In genomic region chr19:28864577-28865042, GRCh38 we compare ENCODE assay signal across 13 cellular contexts.
DNase-seq lines count a peak whose midpoint lies in the region; ATAC-seq and TF ChIP-seq lines count a peak whose summit lies in the region.
"Had no signal": no experiment of that assay in that cellular context is flagged by ENCODE, and none has a peak within 500 bp of the region (broad histone marks: within the 10 kb centered on the region; RNA-seq: fewer than 3 reads in every experiment).

No MANE protein-coding gene starts in this region.

- H2AFZ ChIP-seq in IMR-90 (replicated peaks; ENCODE audit: low read length, poor library complexity) (no peak overlapping the region), PC-3 (ENCODE audit: low read length) (no peak overlapping the region)

- 7% methylated on average over 3 of the region's 9 CpGs; no CpG with 5 or more reads in 1 of the 2 experiments for WGBS in IMR-90 (ENCODE audit: extremely low coverage in 2 of 2, insufficient read length in 1 of 2), 2 experiments
- no CpG with 5 or more reads among the region's 9 CpGs for WGBS in mesendoderm (ENCODE audit: extremely low coverage, insufficient coverage, low lambda C conversion rate)

- H3K79me2 ChIP-seq in mesendoderm (ENCODE audit: control insufficient read depth, insufficient read depth, low read length) (no peaks in the 10 kb centered on the region), PC-3 (ENCODE audit: low read length) (no peaks in the 10 kb centered on the region)

- H3K4ac ChIP-seq in IMR-90 (ENCODE audit: low read depth, low read length) (no peak overlapping the region), mesendoderm (ENCODE audit: low read depth, low read length) (no peak overlapping the region)

- H2BK5ac ChIP-seq in IMR-90 (ENCODE audit: low read depth, low read length, poor library complexity, severe bottlenecking) (no peak overlapping the region), mesendoderm (ENCODE audit: low read length) (no peak overlapping the region)

- H2BK20ac ChIP-seq in IMR-90 (ENCODE audit: low read depth, low read length) = no peak overlapping the region

- H3K4me2 ChIP-seq in IMR-90 (ENCODE audit: low read depth, low read length) (no peak overlapping the region), mesendoderm (ENCODE audit: low read length) (no peak overlapping the region), PC-3 (ENCODE audit: low read length) (no peak overlapping the region)

- H3K4me1 ChIP-seq in IMR-90 (ENCODE audit: control insufficient read depth, insufficient read depth, low read length) = no peaks in the 10 kb centered on the region
- peaks cover 7% of the 10 kb centered on the region for H3K4me1 ChIP-seq in cardiac muscle cell (ENCODE audit: low read depth)
- H3K4me1 ChIP-seq in mesendoderm (ENCODE audit: control insufficient read depth, low read depth, low read length) = no peaks in the 10 kb centered on the region
- H3K4me1 ChIP-seq in PC-3 (ENCODE audit: insufficient read depth, low read length) = no peaks in the 10 kb centered on the region
- H3K4me1 ChIP-seq: foreskin keratinocyte had no signal

- no peak overlapping the region for H2AK5ac ChIP-seq in IMR-90 (ENCODE audit: low read depth, low read length)
- no peak overlapping the region for H2AK5ac ChIP-seq in mesendoderm (ENCODE audit: low read length)

- TF ChIP-seq POLR2A in IMR-90 (IDR thresholded peaks at IDR 0.05; ENCODE audit: low read depth, low read length) = no peak

- H3K23ac ChIP-seq in IMR-90 (ENCODE audit: low read depth, low read length) (no peak overlapping the region), mesendoderm (ENCODE audit: low read length) (no peak overlapping the region)

- no peaks in the 10 kb centered on the region for H3K79me1 ChIP-seq in IMR-90 (ENCODE audit: low read depth in 1 of 2, low read length in 2 of 2)
- no peaks in the 10 kb centered on the region for H3K79me1 ChIP-seq in mesendoderm (ENCODE audit: low read length)

- H4K5ac ChIP-seq in IMR-90 (ENCODE audit: low read depth, low read length) (no peak overlapping the region), mesendoderm (ENCODE audit: low read length) (no peak overlapping the region)

- dilution Hi-C loops in IMR-90 (cut with HindIII; ENCODE audit: low sequenced_read_pairs, unreplicated experiment) = no loop called here

- CTCF ChIA-PET in IMR-90 (lab: Yijun Ruan, JAX) (no interaction called here), PC-3 (lab: Charles Lee) (no interaction called here)

- H3K56ac ChIP-seq in IMR-90 (ENCODE audit: extremely low read depth, insufficient read depth, low read length) (no peak overlapping the region), mesendoderm (ENCODE audit: low read length) (no peak overlapping the region)

- H3K9ac ChIP-seq in IMR-90 (ENCODE audit: low read depth, low read length) (no peak overlapping the region), mesendoderm (ENCODE audit: low read length) (no peak overlapping the region), PC-3 (ENCODE audit: low read length) (no peak overlapping the region)

- H2BK15ac ChIP-seq in IMR-90 (ENCODE audit: low read depth, low read length) (no peak overlapping the region), mesendoderm (replicated peaks; ENCODE audit: low read depth) (no peak overlapping the region)

- POLR2A ChIA-PET in IMR-90 (lab: Charles Lee; ENCODE audit: unreplicated experiment) = no interaction called here
- POLR2A ChIA-PET in PC-3 (lab: Charles Lee; ENCODE audit: unreplicated experiment) = no interaction called here

- H3K9me1 ChIP-seq in IMR-90 (ENCODE audit: insufficient read depth, low read length) = no peaks in the 10 kb centered on the region

- no peak overlapping the region for H3K14ac ChIP-seq in IMR-90 (replicated peaks; ENCODE audit: low read depth, low read length)

- intact Hi-C loops in IMR-90 (cut with micrococcal nuclease) (no loop called here), sciatic nerve (cut with DNase I) (no loop called here), PC-3 (cut with micrococcal nuclease) (no loop called here)

- in situ Hi-C loops in IMR-90 (cut with MboI; ENCODE audit: low sequenced_read_pairs) = no loop called here

- TF ChIP-seq CTCF in IMR-90 (conservative IDR thresholded peaks at IDR 0.05; ENCODE audit: low read depth, low read length) = no peak
- no peak for TF ChIP-seq CTCF in cardiac muscle cell (IDR thresholded peaks at IDR 0.05; ENCODE audit: low read depth, low read length)
- TF ChIP-seq CTCF in PC-3 (conservative IDR thresholded peaks at IDR 0.05; ENCODE audit: low read depth, low read length) = no peak

- DNase-seq in IMR-90 = peak; percentile 7
- peak; percentile 41 for DNase-seq in NCI-H2227 treated with DMSO at 0.1 percent for 48 hours (lab: John Stamatoyannopoulos, UW)
- peak; percentile 37 to 85 for DNase-seq in cardiac muscle cell (ENCODE audit: low read depth in 1 of 2, low spot score in 1 of 2)
- peak; percentile 64 for DNase-seq in sciatic nerve (ENCODE audit: low spot score)
- DNase-seq in mesendoderm = no peak
- DNase-seq in PC-3 = no peak
- DNase-seq: activated CD4-positive, alpha-beta T cell treated with anti-CD3 and anti-CD28 coated beads for 4 hours; activated CD8-positive, alpha-beta memory T cell treated with anti-CD3 and anti-CD28 coated beads, Interleukin-2, amount 50 U/mL, for 48 hours; foreskin keratinocyte; H7; RPMI8226 had no signal

- H3K18ac ChIP-seq in IMR-90 (ENCODE audit: low read depth, low read length) (no peak overlapping the region), mesendoderm (ENCODE audit: low read length) (no peak overlapping the region)

- H3K27me3 ChIP-seq in IMR-90 (ENCODE audit: control insufficient read depth, insufficient read depth, low read length) = no peaks in the 10 kb centered on the region
- no peaks in the 10 kb centered on the region for H3K27me3 ChIP-seq in cardiac muscle cell
- H3K27me3 ChIP-seq in mesendoderm (ENCODE audit: insufficient read depth, low read length, poor library complexity) = no peaks in the 10 kb centered on the region
- no peaks in the 10 kb centered on the region for H3K27me3 ChIP-seq in PC-3 (ENCODE audit: low read length)
- H3K27me3 ChIP-seq: foreskin keratinocyte had no signal

- H4K20me1 ChIP-seq in IMR-90 (ENCODE audit: insufficient read depth, low read length) (no peaks in the 10 kb centered on the region), PC-3 (ENCODE audit: low read length) (no peaks in the 10 kb centered on the region)

- no peak overlapping the region for H2AK9ac ChIP-seq in IMR-90 (replicated peaks; ENCODE audit: low read depth, low read length, poor library complexity)

- H3K36me3 ChIP-seq in IMR-90 (ENCODE audit: control insufficient read depth, insufficient read depth, low read length) (no peaks in the 10 kb centered on the region), cardiac muscle cell (no peaks in the 10 kb centered on the region), mesendoderm (ENCODE audit: control insufficient read depth, insufficient read depth, low read length) (no peaks in the 10 kb centered on the region), PC-3 (ENCODE audit: low read depth, low read length) (no peaks in the 10 kb centered on the region)

- H3F3A ChIP-seq in PC-3 (ENCODE audit: low read length, unreplicated experiment) = no peaks in the 10 kb centered on the region

- ATAC-seq in IMR-90 (ENCODE audit: low read depth) = no peak
- ATAC-seq in sciatic nerve = peak; percentile 38
- ATAC-seq in HG02981 (IDR thresholded peaks at IDR 0.05; ENCODE audit: unreplicated experiment) = no peak
- ATAC-seq in PC-3 = no peak
- no peak for ATAC-seq in GM19455 (IDR thresholded peaks at IDR 0.05; ENCODE audit: unreplicated experiment)
- ATAC-seq: foreskin keratinocyte had no signal

- H4K8ac ChIP-seq in IMR-90 (ENCODE audit: low read depth in 2 of 2, low read length in 2 of 2) (no peak overlapping the region), mesendoderm (ENCODE audit: low read depth, low read length) (no peak overlapping the region)

- H3K9me3 ChIP-seq in IMR-90 (ENCODE audit: control insufficient read depth, insufficient read depth, low read length) = peaks cover 3% of the 10 kb centered on the region; the same call in 1 of the 2 replicates
- H3K9me3 ChIP-seq in cardiac muscle cell (ENCODE audit: low read depth) = no peaks in the 10 kb centered on the region
- H3K9me3 ChIP-seq in PC-3 (ENCODE audit: low read length) = no peaks in the 10 kb centered on the region

- no peak overlapping the region for H4K91ac ChIP-seq in IMR-90 (ENCODE audit: insufficient read depth, low read depth, low read length)

- BruUV-seq in IMR-90 (replicated peaks; lab: Mats Ljungman, UMichigan) = no TSS peak
- no TSS peak for BruUV-seq in PC-3 (replicated peaks; lab: Mats Ljungman, UMichigan)

- no peak overlapping the region for H3K4me3 ChIP-seq in IMR-90 (ENCODE audit: insufficient read depth, low read depth, low read length)
- no peak overlapping the region for H3K4me3 ChIP-seq in cardiac muscle cell
- no peak overlapping the region for H3K4me3 ChIP-seq in mesendoderm (ENCODE audit: low read length)
- H3K4me3 ChIP-seq in PC-3 (ENCODE audit: low read length) = no peak overlapping the region

- TF ChIP-seq RAD21 in IMR-90 (IDR thresholded peaks at IDR 0.05; ENCODE audit: low read length) = no peak

- H3K27ac ChIP-seq in IMR-90 (ENCODE audit: insufficient read depth, low read length) (no peak overlapping the region), cardiac muscle cell (no peak overlapping the region), mesendoderm (ENCODE audit: low read depth, low read length) (no peak overlapping the region), PC-3 (ENCODE audit: low read length) (no peak overlapping the region)
- H3K27ac ChIP-seq: foreskin keratinocyte had no signal

- H2BK120ac ChIP-seq in IMR-90 (ENCODE audit: low read depth, low read length) = no peak overlapping the region
- no peak overlapping the region for H2BK120ac ChIP-seq in mesendoderm (ENCODE audit: low read depth, low read length)

- H3K9me2 ChIP-seq in PC-3 (replicated peaks; ENCODE audit: low read length) = no peaks in the 10 kb centered on the region

TF ChIP-seq in IMR-90, 13 proteins besides CTCF, POLR2A, EP300 and RAD21 (continues in another document):
- TF ChIP-seq FOS (IDR thresholded peaks at IDR 0.05; ENCODE audit: low read depth, low read length) (no peak), RCOR1 (IDR thresholded peaks at IDR 0.05; ENCODE audit: insufficient replicate concordance, low read length) (no peak), MXI1 (IDR thresholded peaks at IDR 0.05; ENCODE audit: borderline replicate concordance, low read depth, low read length) (no peak), BHLHE40 (IDR thresholded peaks at IDR 0.05; ENCODE audit: low read depth, low read length) (no peak)
- TF ChIP-seq, protein P1, sequence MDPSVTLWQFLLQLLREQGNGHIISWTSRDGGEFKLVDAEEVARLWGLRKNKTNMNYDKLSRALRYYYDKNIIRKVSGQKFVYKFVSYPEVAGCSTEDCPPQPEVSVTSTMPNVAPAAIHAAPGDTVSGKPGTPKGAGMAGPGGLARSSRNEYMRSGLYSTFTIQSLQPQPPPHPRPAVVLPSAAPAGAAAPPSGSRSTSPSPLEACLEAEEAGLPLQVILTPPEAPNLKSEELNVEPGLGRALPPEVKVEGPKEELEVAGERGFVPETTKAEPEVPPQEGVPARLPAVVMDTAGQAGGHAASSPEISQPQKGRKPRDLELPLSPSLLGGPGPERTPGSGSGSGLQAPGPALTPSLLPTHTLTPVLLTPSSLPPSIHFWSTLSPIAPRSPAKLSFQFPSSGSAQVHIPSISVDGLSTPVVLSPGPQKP (IDR thresholded peaks at IDR 0.05; ENCODE audit: borderline replicate concordance, low read depth, low read length) = no peak

Comparison
In these comparisons a context has a peak if more than half of its experiments do, and no peak if none do; other contexts are left out.
1. DNase-seq: peak in IMR-90 (single experiment), NCI-H2227 treated with DMSO at 0.1 percent for 48 hours (single experiment), cardiac muscle cell (2 of 2) and sciatic nerve (single experiment); none in mesendoderm (single experiment) and PC-3 (single experiment).